ENCODE assay signal across 24 cellular contexts in genomic region chr9:137916540-137916939, GRCh38. TPM values are rescaled to one million over a fixed set of nuclear protein-coding genes. Genes with fewer than 3 reads are reported as not detected.
A peak's percentile ranks its signal among the peaks of the same experiment; 100 is the strongest.
DNase-seq lines count a peak whose midpoint lies in the region; ATAC-seq and TF ChIP-seq lines count a peak whose summit lies in the region.
"Had no signal": no experiment of that assay in that cellular context is flagged by ENCODE, and none has a peak within 500 bp of the region (broad histone marks: within the 10 kb centered on the region; RNA-seq: fewer than 3 reads in every experiment).

No MANE protein-coding gene starts in this region.

- H3K4me1 Mint-ChIP-seq in activated T-helper 17 cell treated with anti-CD3 and anti-CD28 coated beads, Interleukin-2, amount 50 U/mL, for 72 hours: no peaks in the 10 kb centered on the region
- peaks cover 12% of the 10 kb centered on the region for H3K4me1 Mint-ChIP-seq in glutamatergic neuron (ENCODE audit: low read depth, unreplicated experiment)
- H3K4me1 Mint-ChIP-seq: CD4-positive, alpha-beta memory T cell had no signal

- H3K27ac Mint-ChIP-seq in activated T-helper 17 cell treated with anti-CD3 and anti-CD28 coated beads, Interleukin-2, amount 50 U/mL, for 72 hours: peak overlapping the region; percentile 44
- H3K27ac Mint-ChIP-seq in glutamatergic neuron (ENCODE audit: unreplicated experiment): peak overlapping the region; percentile 62
- H3K27ac Mint-ChIP-seq: CD4-positive, alpha-beta memory T cell had no signal

- no peak for ATAC-seq in activated T-helper 17 cell treated with anti-CD3 and anti-CD28 coated beads, Interleukin-2, amount 50 U/mL, for 72 hours (replicated peaks)
- ATAC-seq in HG03342 (IDR thresholded peaks at IDR 0.05; ENCODE audit: unreplicated experiment): no peak
- ATAC-seq: HepG2, SK-N-SH treated with all-trans-retinoic acid at 6 μM for 48 hours had no signal

- H3K36me3 Mint-ChIP-seq in activated T-helper 17 cell treated with anti-CD3 and anti-CD28 coated beads, Interleukin-2, amount 50 U/mL, for 72 hours (ENCODE audit: low read depth): no peaks in the 10 kb centered on the region
- H3K36me3 Mint-ChIP-seq in glutamatergic neuron (ENCODE audit: unreplicated experiment): peaks cover 14% of the 10 kb centered on the region
- H3K36me3 Mint-ChIP-seq: CD4-positive, alpha-beta memory T cell had no signal

- no peaks in the 10 kb centered on the region for H3K9me3 ChIP-seq in WERI-Rb-1 (ENCODE audit: severe bottlenecking)
- H3K9me3 ChIP-seq: BLaER1, Caco-2, Peyer's patch had no signal

- no peak overlapping the region for H3K27ac ChIP-seq in WERI-Rb-1
- H3K27ac ChIP-seq: BLaER1, Peyer's patch had no signal

- H3K27me3 ChIP-seq in WERI-Rb-1 (ENCODE audit: insufficient read depth, low read depth, severe bottlenecking): no peaks in the 10 kb centered on the region
- H3K27me3 ChIP-seq: BLaER1, Peyer's patch had no signal

- TF ChIP-seq CTCF in glutamatergic neuron (IDR thresholded peaks at IDR 0.05; ENCODE audit: partially characterized antibody, unreplicated experiment) (no peak), WERI-Rb-1 (IDR thresholded peaks at IDR 0.05; ENCODE audit: low read depth, low read length) (no peak)

- H3K36me3 ChIP-seq in WERI-Rb-1: peaks cover 49% of the 10 kb centered on the region
- H3K36me3 ChIP-seq: BLaER1, Peyer's patch had no signal

- peaks cover 20% of the 10 kb centered on the region for H3K27me3 Mint-ChIP-seq in activated T-helper 17 cell treated with anti-CD3 and anti-CD28 coated beads, Interleukin-2, amount 50 U/mL, for 72 hours
- peaks cover 13% of the 10 kb centered on the region for H3K27me3 Mint-ChIP-seq in glutamatergic neuron (ENCODE audit: unreplicated experiment)

- H3K4me3 ChIP-seq in WERI-Rb-1 (ENCODE audit: low read depth, low read length): no peak overlapping the region
- H3K4me3 ChIP-seq: BLaER1, Peyer's patch had no signal

- DNase-seq in glutamatergic neuron (no peak), occipital lobe (lab: John Stamatoyannopoulos, UW) (peak; percentile 63), pons (ENCODE audit: low spot score) (no peak), T1000 (lab: John Stamatoyannopoulos, UW) (no peak), WERI-Rb-1 (no peak)
- DNase-seq: Caco-2; CD4-positive, alpha-beta memory T cell; DMS 273 treated with DMSO at 0.1 percent for 48 hours; DND-41; KBM-7; NCI-H1092; NCI-H1436; NCI-H2029 treated with DMSO at 0.1 percent for 48 hours; NCI-H345; NCI-H524; NCI-H82; Peyer's patch had no signal

- H3K9me3 Mint-ChIP-seq in activated T-helper 17 cell treated with anti-CD3 and anti-CD28 coated beads, Interleukin-2, amount 50 U/mL, for 72 hours: no peaks in the 10 kb centered on the region
- H3K9me3 Mint-ChIP-seq in glutamatergic neuron (ENCODE audit: unreplicated experiment): peaks cover 13% of the 10 kb centered on the region

- no peak overlapping the region for H3K4me3 Mint-ChIP-seq in activated T-helper 17 cell treated with anti-CD3 and anti-CD28 coated beads, Interleukin-2, amount 50 U/mL, for 72 hours
- no peak overlapping the region for H3K4me3 Mint-ChIP-seq in glutamatergic neuron (ENCODE audit: unreplicated experiment)
- H3K4me3 Mint-ChIP-seq: CD4-positive, alpha-beta memory T cell had no signal

RNA-seq across cellular contexts. Expression of gene CACNA1B, which starts 39.0 kb away (rescaled TPM):
- total RNA-seq in activated T-helper 17 cell treated with anti-CD3 and anti-CD28 coated beads, Interleukin-2, amount 50 U/mL, for 72 hours: under 1 TPM in 1 of 2 donors, not detected in 1; 0.16 TPM
- 84.4 TPM for total RNA-seq in glutamatergic neuron (ENCODE audit: unreplicated experiment)
- 35.6 TPM for total RNA-seq in occipital lobe
- total RNA-seq: CD4-positive, alpha-beta memory T cell; H4; OCI-LY7 had no signal

Comparison
In these comparisons a context has a peak if more than half of its experiments do, and no peak if none do; other contexts are left out.
1. RNA of gene CACNA1B, which starts 39.0 kb away (total RNA-seq): 84.4 TPM in glutamatergic neuron (single experiment) and 35.6 TPM in occipital lobe (single experiment); 0.16 TPM in activated T-helper 17 cell treated with anti-CD3 and anti-CD28 coated beads, Interleukin-2, amount 50 U/mL, for 72 hours; every median in the first group is over 10 times any median in the second.